Comparison of ENCODE assay signal across 8 cellular contexts in the genomic region with DNA sequence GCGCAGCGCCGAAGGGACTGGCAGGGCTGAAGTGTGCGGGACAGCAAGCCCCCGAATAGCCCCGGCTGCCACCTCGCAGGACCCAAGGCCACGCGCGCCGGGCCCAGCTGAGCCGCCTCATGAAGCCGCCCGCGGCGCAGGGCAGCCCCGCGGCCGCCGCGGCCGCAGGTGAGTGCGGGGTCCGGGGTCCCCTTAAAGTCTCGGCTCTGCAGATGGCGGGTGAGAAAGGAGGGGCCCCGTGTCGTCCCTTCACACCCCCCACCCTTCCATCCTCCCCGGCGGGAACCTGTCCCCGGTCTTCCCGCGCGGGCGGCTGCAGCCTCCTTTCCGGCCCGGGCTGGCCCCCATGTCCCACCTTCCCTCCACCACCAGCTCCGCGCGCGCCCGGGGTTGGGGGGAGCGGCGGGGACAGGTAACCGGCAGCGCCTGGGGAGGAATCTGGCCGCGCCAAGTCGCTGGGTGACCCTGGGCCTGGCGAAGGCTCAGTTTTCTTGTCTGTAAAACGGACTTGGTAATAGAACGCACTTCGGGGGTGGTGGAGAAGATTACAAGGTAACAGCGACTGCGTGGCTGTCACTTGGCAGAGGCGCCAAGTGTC. TPM values are rescaled to one million over a fixed set of nuclear protein-coding genes. Genes with fewer than 3 reads are reported as not detected.
DNase-seq lines count a peak whose midpoint lies in the region; ATAC-seq and TF ChIP-seq lines count a peak whose summit lies in the region.

No MANE protein-coding gene starts in this region.

- H3K4me1 ChIP-seq in ectodermal cell (ENCODE audit: control insufficient read depth, insufficient read depth, low read length) (peaks cover 3% of the 10 kb centered on the region), muscle layer of duodenum (ENCODE audit: control insufficient read depth in 1 of 2, insufficient read depth in 2 of 2, low read length in 2 of 2) (peaks cover 6 to 23% of the 10 kb centered on the region in 2 donors), vagina (peaks cover 27% of the 10 kb centered on the region)

- no peak for TF ChIP-seq POLR2A in vagina (IDR thresholded peaks at IDR 0.05)

- TF ChIP-seq CTCF in WI38 (IDR thresholded peaks at IDR 0.05; ENCODE audit: low read depth, low read length) (no peak), vagina (IDR thresholded peaks at IDR 0.05) (no peak)

- ATAC-seq in GM18867 (IDR thresholded peaks at IDR 0.05; ENCODE audit: unreplicated experiment) (peak; percentile 19), HG02973 (IDR thresholded peaks at IDR 0.05; ENCODE audit: unreplicated experiment) (peak; percentile 6)

- no peaks in the 10 kb centered on the region for H3K9me3 ChIP-seq in ectodermal cell (ENCODE audit: control insufficient read depth, low read length)
- H3K9me3 ChIP-seq in muscle layer of duodenum (ENCODE audit: control insufficient read depth in 1 of 2, low read length in 2 of 2) = no peaks in the 10 kb centered on the region
- no peaks in the 10 kb centered on the region for H3K9me3 ChIP-seq in vagina

- intact Hi-C loops in vagina (cut with DNase I) = loop anchor here (10.0 kb wide), 1 partner anchor 197 kb away; no protein-coding TSS in a partner anchor

- H3K27ac ChIP-seq in ectodermal cell (ENCODE audit: insufficient read depth, low read depth, low read length, poor library complexity, severe bottlenecking) (no peak overlapping the region), muscle layer of duodenum (ENCODE audit: low read length) (no peak overlapping the region), vagina (peak overlapping the region; percentile 76)

- no peak for DNase-seq in vagina (ENCODE audit: extremely low spot score in 2 of 2)
- no peak for DNase-seq in globus pallidus (ENCODE audit: low spot score)
- DNase-seq in SK-N-DZ (ENCODE audit: low spot score) = no peak

- H3K4me3 ChIP-seq in WI38 (ENCODE audit: low read depth, low read length) (peak overlapping the region; percentile 94), ectodermal cell (ENCODE audit: insufficient read depth, low read depth, low read length) (peak overlapping the region; percentile 45), muscle layer of duodenum (ENCODE audit: low read depth in 1 of 2, low read length in 2 of 2) (peak overlapping the region; percentile 68 to 79), vagina (peak overlapping the region; percentile 71 to 88)

- no peaks in the 10 kb centered on the region for H3K36me3 ChIP-seq in ectodermal cell (ENCODE audit: control insufficient read depth, insufficient read depth, low read length)
- H3K36me3 ChIP-seq in muscle layer of duodenum (ENCODE audit: control insufficient read depth in 1 of 2, insufficient read depth in 2 of 2, low read length in 2 of 2) = no peaks in the 10 kb centered on the region
- H3K36me3 ChIP-seq in vagina = no peaks in the 10 kb centered on the region

- H3K27me3 ChIP-seq in ectodermal cell (ENCODE audit: control insufficient read depth, insufficient read depth, low read length, poor library complexity, severe bottlenecking) (peaks cover 75% of the 10 kb centered on the region), muscle layer of duodenum (ENCODE audit: low read depth, low read length) (peaks cover 14% of the 10 kb centered on the region), vagina (no peaks in the 10 kb centered on the region)

- 1% methylated on average over 56 of the region's 56 CpGs for WGBS in ectodermal cell, 2 experiments

RNA-seq across cellular contexts. Expression of gene RGCC, which starts 0.3 kb away (rescaled TPM):
- 0.44 TPM for polyA plus RNA-seq in ectodermal cell (2013, experiment 1 of 4)
- 0.36 TPM for polyA plus RNA-seq in ectodermal cell (2013, experiment 2 of 4)
- 0.69 TPM for polyA plus RNA-seq in ectodermal cell (2013, experiment 3 of 4)
- polyA plus RNA-seq in ectodermal cell (2013, experiment 4 of 4) = 1.2 TPM
- total RNA-seq in vagina = 212 TPM
- polyA plus RNA-seq in SK-N-DZ (2014; cell fraction: cytosol; rRNA removed) = 0.24 and 4.4 TPM in 2 replicates
- polyA plus RNA-seq in SK-N-DZ (2014; cell fraction: nucleus; rRNA removed) = 1.1 and 2.0 TPM in 2 replicates
